17 cellular contexts compared by ENCODE assay signal in the genomic region with DNA sequence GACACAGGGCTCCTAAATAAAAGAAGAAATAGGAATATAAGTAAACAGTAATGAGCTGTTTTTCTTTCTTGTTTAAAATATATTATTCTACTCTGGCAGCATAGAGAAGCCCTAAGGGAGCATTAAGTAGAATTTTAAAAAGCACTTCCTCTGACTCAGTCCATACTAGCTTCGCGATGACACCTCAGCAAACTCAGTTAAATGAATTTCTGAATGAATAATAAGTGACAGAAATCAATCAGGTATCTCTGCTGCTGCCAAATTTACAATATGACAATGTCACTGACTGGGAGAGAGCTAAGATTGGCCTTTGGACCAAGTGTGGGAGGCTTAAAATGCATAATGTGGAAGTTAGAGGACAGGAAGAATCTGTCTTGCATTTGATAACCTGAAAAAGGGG.
DNase-seq lines count a peak whose midpoint lies in the region; ATAC-seq, FAIRE-seq and TF ChIP-seq lines count a peak whose summit lies in the region.
"Had no signal": no experiment of that assay in that cellular context is flagged by ENCODE, and none has a peak within 500 bp of the region (broad histone marks: within the 10 kb centered on the region; RNA-seq: fewer than 3 reads in every experiment).

No MANE protein-coding gene starts in this region.

- H3K27ac Mint-ChIP-seq in activated T-cell treated with anti-CD3 and anti-CD28 coated beads, Interleukin-2, amount 50 U/mL, for 72 hours = no peak overlapping the region
- H3K27ac Mint-ChIP-seq: CD14-positive monocyte; CD4-positive, alpha-beta memory T cell; GM23338; HFFc6 had no signal

- H3K9me3 Mint-ChIP-seq in activated T-cell treated with anti-CD3 and anti-CD28 coated beads, Interleukin-2, amount 50 U/mL, for 72 hours = no peaks in the 10 kb centered on the region
- H3K9me3 Mint-ChIP-seq: HFFc6 had no signal

- H3K4me1 Mint-ChIP-seq in activated T-cell treated with anti-CD3 and anti-CD28 coated beads, Interleukin-2, amount 50 U/mL, for 72 hours (ENCODE audit: low read depth) = peaks cover 8% of the 10 kb centered on the region
- H3K4me1 Mint-ChIP-seq: CD14-positive monocyte had no signal

- peak; percentile 43 to 73 for ATAC-seq in activated T-cell treated with anti-CD3 and anti-CD28 coated beads, Interleukin-2, amount 50 U/mL, for 72 hours (replicated peaks in 1 of 2)
- peak; percentile 33 for ATAC-seq in left lobe of liver
- ATAC-seq: GM23338, HCT116 had no signal

- H3K4me3 Mint-ChIP-seq in activated T-cell treated with anti-CD3 and anti-CD28 coated beads, Interleukin-2, amount 50 U/mL, for 72 hours = no peak overlapping the region
- H3K4me3 Mint-ChIP-seq: CD14-positive monocyte; CD4-positive, alpha-beta memory T cell; GM23338; HFFc6 had no signal

- no peaks in the 10 kb centered on the region for H3K27me3 ChIP-seq in bronchial epithelial cell (ENCODE audit: control insufficient read depth, insufficient read depth, low read length)
- H3K27me3 ChIP-seq: BLaER1 had no signal

- no peak for FAIRE-seq in bronchial epithelial cell (lab: Jason Lieb, UNC)
- FAIRE-seq: H54 had no signal

- TF ChIP-seq CTCF in bronchial epithelial cell (IDR thresholded peaks at IDR 0.05; ENCODE audit: insufficient read depth, low read length, severe bottlenecking) = no peak

- no peaks in the 10 kb centered on the region for H3K27me3 Mint-ChIP-seq in activated T-cell treated with anti-CD3 and anti-CD28 coated beads, Interleukin-2, amount 50 U/mL, for 72 hours (ENCODE audit: low read depth)

- no peak overlapping the region for H3K4me3 ChIP-seq in bronchial epithelial cell (ENCODE audit: low read depth, low read length)
- H3K4me3 ChIP-seq: BLaER1, GM23338 had no signal

- no peaks in the 10 kb centered on the region for H3K36me3 ChIP-seq in bronchial epithelial cell (ENCODE audit: control insufficient read depth, insufficient read depth, low read length)
- H3K36me3 ChIP-seq: BLaER1 had no signal

- no peaks in the 10 kb centered on the region for H3K36me3 Mint-ChIP-seq in activated T-cell treated with anti-CD3 and anti-CD28 coated beads, Interleukin-2, amount 50 U/mL, for 72 hours (ENCODE audit: insufficient read depth in 2 of 2)
- H3K36me3 Mint-ChIP-seq: CD14-positive monocyte; CD4-positive, alpha-beta memory T cell had no signal

- no peak for DNase-seq in activated T-cell treated with anti-CD3 and anti-CD28 coated beads, Interleukin-2, amount 50 U/mL, for 72 hours
- DNase-seq in activated T-cell treated with anti-CD3 and anti-CD28 coated beads, Interleukin-2, amount 50 U/mL, for 1 hour = no peak
- peak; percentile 13 for DNase-seq in bronchial epithelial cell (ENCODE audit: low read depth)
- no peak for DNase-seq in left lobe of liver (ENCODE audit: low spot score)
- DNase-seq in MV-4-11 (lab: John Stamatoyannopoulos, UW) = no peak
- no peak for DNase-seq in dermis blood vessel endothelial cell
- no peak for DNase-seq in amygdala (lab: John Stamatoyannopoulos, UW)
- DNase-seq: 8988T; CD4-positive, alpha-beta memory T cell; DMS79 treated with DMSO at 0.1 percent for 48 hours; GF-D8; HFFc6 had no signal
